Comparison of ENCODE assay signal across 17 cellular contexts in the genomic region with DNA sequence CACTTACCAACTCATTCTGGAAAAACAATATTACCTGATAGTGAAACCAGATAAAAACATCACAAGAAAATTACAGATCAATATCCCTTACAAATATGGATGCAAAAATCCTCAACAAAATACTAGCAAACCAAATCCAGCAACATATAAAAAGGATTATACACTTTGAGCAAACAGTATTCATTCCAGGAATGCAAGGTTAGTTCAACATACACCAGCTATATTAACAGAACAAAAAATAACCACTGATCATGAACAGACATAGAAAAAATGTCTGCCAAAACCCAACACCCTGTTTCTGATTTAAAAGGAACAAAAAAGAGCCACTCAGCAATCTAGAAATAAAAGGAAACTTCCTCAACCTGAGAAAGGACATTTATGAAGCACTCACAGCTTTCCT.
DNase-seq lines count a peak whose midpoint lies in the region; ATAC-seq, FAIRE-seq and TF ChIP-seq lines count a peak whose summit lies in the region.
"Had no signal": no experiment of that assay in that cellular context is flagged by ENCODE, and none has a peak within 500 bp of the region (broad histone marks: within the 10 kb centered on the region; RNA-seq: fewer than 3 reads in every experiment).

No MANE protein-coding gene starts in this region.

- no peak for TF ChIP-seq POLR2A in H54 (IDR thresholded peaks at IDR 0.05; ENCODE audit: low read depth, low read length)

- DNase-seq in NCI-H2227 (lab: John Stamatoyannopoulos, UW; ENCODE audit: unreplicated experiment), result peak; percentile 14
- no peak for DNase-seq in NCI-H2227 treated with DMSO at 0.1 percent for 48 hours (lab: John Stamatoyannopoulos, UW)
- no peak for DNase-seq in H54 (ENCODE audit: insufficient read length, low spot score)
- no peak for DNase-seq in central memory CD8-positive, alpha-beta T cell (ENCODE audit: low spot score in 2 of 2)
- DNase-seq in glomerular visceral epithelial cell (ENCODE audit: extremely low spot score), result no peak
- DNase-seq: Caco-2; CD4-positive, CD25-positive, alpha-beta regulatory T cell; CD8-positive, alpha-beta T cell; DMS153; DND-41; GDM1; H9 had no signal

- H3K4me1 Mint-ChIP-seq in central memory CD8-positive, alpha-beta T cell, result peaks cover 46% of the 10 kb centered on the region

- FAIRE-seq in H54 (lab: Jason Lieb, UNC), result peak; percentile 75
- FAIRE-seq: GM12878, H1 had no signal

- H3K27ac Mint-ChIP-seq in central memory CD8-positive, alpha-beta T cell (ENCODE audit: low read depth), result peak overlapping the region; percentile 57
- H3K27ac Mint-ChIP-seq: B cell; CD4-positive, CD25-positive, alpha-beta regulatory T cell; CD8-positive, alpha-beta T cell; H9 had no signal

- peaks cover 4% of the 10 kb centered on the region for H3K36me3 Mint-ChIP-seq in central memory CD8-positive, alpha-beta T cell (ENCODE audit: insufficient read depth)

- no peaks in the 10 kb centered on the region for H3K27me3 Mint-ChIP-seq in central memory CD8-positive, alpha-beta T cell
- H3K27me3 Mint-ChIP-seq: B cell; CD4-positive, CD25-positive, alpha-beta regulatory T cell had no signal

- H3K4me3 Mint-ChIP-seq in central memory CD8-positive, alpha-beta T cell, result no peak overlapping the region
- H3K4me3 Mint-ChIP-seq: B cell; CD4-positive, CD25-positive, alpha-beta regulatory T cell; CD8-positive, alpha-beta T cell; H9 had no signal

- peaks cover 6% of the 10 kb centered on the region for H3K9me3 Mint-ChIP-seq in central memory CD8-positive, alpha-beta T cell

- ATAC-seq in central memory CD8-positive, alpha-beta T cell (replicated peaks; ENCODE audit: extremely low read depth, poor library complexity, severe bottlenecking), result no peak
- ATAC-seq in HG03045 (IDR thresholded peaks at IDR 0.05; ENCODE audit: unreplicated experiment), result no peak
- ATAC-seq: CD8-positive, alpha-beta T cell; GM12878; HCT116 had no signal
